Comparison of ENCODE assay signal across 8 cellular contexts in the genomic region with DNA sequence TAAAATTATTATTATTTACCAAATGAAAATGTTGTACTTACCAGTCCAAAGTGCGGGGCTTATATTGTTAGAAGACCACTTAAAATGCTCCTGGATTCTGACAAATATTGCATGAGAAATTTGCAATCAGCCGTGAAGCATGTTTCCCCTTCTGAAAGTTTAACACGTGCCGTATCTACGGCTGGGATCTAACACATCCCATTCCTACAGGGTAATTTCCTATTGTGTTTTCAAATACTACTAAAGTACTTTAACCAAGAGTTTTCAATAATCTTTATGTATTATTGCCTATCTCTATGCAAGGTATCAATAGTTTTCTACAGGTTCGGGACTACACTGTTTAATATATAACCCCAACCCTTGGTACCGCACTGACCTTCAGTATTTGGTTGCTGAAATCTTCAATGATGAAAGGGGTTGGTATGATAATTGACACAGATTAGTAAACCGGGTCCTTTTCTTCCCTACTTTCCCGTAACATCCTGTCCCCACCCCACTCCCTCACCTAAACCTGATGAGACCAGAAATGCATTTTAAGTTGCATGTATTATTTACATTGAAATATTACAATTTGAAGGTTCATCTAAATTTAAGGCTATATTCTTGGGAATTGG. TPM values are rescaled to one million over a fixed set of nuclear protein-coding genes. Genes with fewer than 3 reads are reported as not detected.
DNase-seq lines count a peak whose midpoint lies in the region; ATAC-seq and TF ChIP-seq lines count a peak whose summit lies in the region.

No MANE protein-coding gene starts in this region.

- no peak overlapping the region for H2AFZ ChIP-seq in trophoblast cell (ENCODE audit: insufficient read depth, low read length, poor library complexity)

- DNase-seq in RPMI8226: peak; percentile 5
- peak; percentile 49 to 64 for DNase-seq in erythroblast (lab: John Stamatoyannopoulos, UW)
- peak in 1 of 2 donors; percentile 35 for DNase-seq in trophoblast cell
- DNase-seq in hippocampal formation (lab: John Stamatoyannopoulos, UW): no peak
- no peak for DNase-seq in NCI-H1694 (lab: John Stamatoyannopoulos, UW)
- DNase-seq in NCI-H2081 treated with DMSO at 0.1 percent for 48 hours (lab: John Stamatoyannopoulos, UW): no peak

- H3K4ac ChIP-seq in trophoblast cell (ENCODE audit: low read depth, low read length): no peak overlapping the region

- no peak overlapping the region for H3K14ac ChIP-seq in trophoblast cell (ENCODE audit: low read length)

- H4K91ac ChIP-seq in trophoblast cell (ENCODE audit: low read depth, low read length): no peak overlapping the region

- H2BK120ac ChIP-seq in trophoblast cell (ENCODE audit: insufficient read depth, low read length, poor library complexity): no peak overlapping the region

- no peak for TF ChIP-seq CTCF in GM12875 (IDR thresholded peaks at IDR 0.05; ENCODE audit: borderline replicate concordance, insufficient read depth, low read depth, low read length)

- H3K79me1 ChIP-seq in trophoblast cell (ENCODE audit: low read length): peaks cover 2% of the 10 kb centered on the region

- no CpG with 5 or more reads among the region's 9 CpGs for WGBS in trophoblast cell (ENCODE audit: extremely low coverage, insufficient coverage, insufficient read length)

- peaks cover 2% of the 10 kb centered on the region for H3K79me2 ChIP-seq in trophoblast cell (ENCODE audit: control insufficient read depth, insufficient read depth, low read length, poor library complexity)

- H3K9ac ChIP-seq in trophoblast cell (ENCODE audit: low read length): no peak overlapping the region

- no peak overlapping the region for H3K18ac ChIP-seq in trophoblast cell (ENCODE audit: low read length)

- H3K4me3 ChIP-seq in GM12875 (ENCODE audit: low read depth, low read length): peak overlapping the region; percentile 42
- peak overlapping the region; percentile 67 for H3K4me3 ChIP-seq in trophoblast cell (ENCODE audit: low read depth, low read length)

- no peaks in the 10 kb centered on the region for H3K9me3 ChIP-seq in trophoblast cell (ENCODE audit: insufficient read depth, low read depth, low read length)

- no peak overlapping the region for H3K27ac ChIP-seq in trophoblast cell (ENCODE audit: low read depth, low read length)

- H3K4me1 ChIP-seq in trophoblast cell (ENCODE audit: control insufficient read depth in 1 of 2, insufficient read depth in 2 of 2, low read length in 2 of 2): no peaks in the 10 kb centered on the region

- H3K23ac ChIP-seq in trophoblast cell (ENCODE audit: low read length): no peak overlapping the region

- ATAC-seq in GM21381 (IDR thresholded peaks at IDR 0.05; ENCODE audit: unreplicated experiment): no peak

- H2AK5ac ChIP-seq in trophoblast cell (ENCODE audit: low read length): no peak overlapping the region

- H2BK5ac ChIP-seq in trophoblast cell (ENCODE audit: low read depth, low read length, poor library complexity): no peak overlapping the region

- no peak overlapping the region for H4K8ac ChIP-seq in trophoblast cell (ENCODE audit: low read depth, low read length)

- no peak overlapping the region for H4K12ac ChIP-seq in trophoblast cell (ENCODE audit: low read depth, low read length)

- H2BK12ac ChIP-seq in trophoblast cell (ENCODE audit: low read length): no peak overlapping the region

- H3K4me2 ChIP-seq in trophoblast cell (ENCODE audit: low read length): peak overlapping the region; percentile 65

- H3K27me3 ChIP-seq in trophoblast cell (ENCODE audit: insufficient read depth, low read length): no peaks in the 10 kb centered on the region

- TF ChIP-seq POLR2A in erythroblast (IDR thresholded peaks at IDR 0.05; ENCODE audit: low read length): no peak

- no peaks in the 10 kb centered on the region for H3K36me3 ChIP-seq in trophoblast cell (ENCODE audit: control insufficient read depth in 1 of 2, insufficient read depth in 2 of 2, low read length in 2 of 2)

RNA-seq across cellular contexts. Expression of a gene that starts 0.8 kb away (rescaled TPM):
- polyA plus RNA-seq in trophoblast cell (2013): 12.9 and 14.0 TPM in 2 replicates

Comparison
In these comparisons a context has a peak if more than half of its experiments do, and no peak if none do; other contexts are left out.
1. DNase-seq: peak in RPMI8226 (single experiment) and erythroblast (2 of 2); none in hippocampal formation (0 of 2), NCI-H1694 (single experiment) and NCI-H2081 treated with DMSO at 0.1 percent for 48 hours (single experiment).